Comparison of ENCODE assay signal across 26 cellular contexts in the genomic region with DNA sequence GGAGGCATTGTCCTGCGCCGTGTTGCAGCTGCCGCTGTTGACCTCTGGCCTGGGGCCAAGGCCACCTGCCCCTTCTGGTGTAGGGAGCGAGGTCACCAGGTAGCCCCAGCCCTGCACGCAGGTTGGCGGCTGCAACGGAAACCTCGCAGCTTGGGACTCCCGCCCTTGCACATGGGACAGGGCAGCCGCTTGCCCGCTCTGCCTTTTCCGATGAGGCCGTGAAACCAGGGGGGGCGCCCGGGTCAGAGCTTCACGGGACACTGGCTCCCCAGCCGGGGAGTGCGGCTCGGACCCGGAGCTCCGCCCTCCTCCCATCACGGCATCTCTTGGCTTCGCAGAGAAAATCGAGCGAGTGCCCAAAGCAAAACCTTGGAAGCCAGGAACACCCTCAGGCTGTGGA.
"Had no signal": no experiment of that assay in that cellular context is flagged by ENCODE, and none has a peak within 500 bp of the region (broad histone marks: within the 10 kb centered on the region; RNA-seq: fewer than 3 reads in every experiment).

No MANE protein-coding gene starts in this region.

- DNase-seq: activated CD4-positive, alpha-beta memory T cell treated with anti-CD3 and anti-CD28 coated beads, Interleukin-2, amount 10 ng/mL, durations not matched to agents 7 days and 5 days; activated CD4-positive, alpha-beta T cell treated with anti-CD3 and anti-CD28 coated beads, Interleukin-2, amount 50 U/mL, for 1 hour; activated CD4-positive, CD25-positive, alpha-beta regulatory T cell; activated gamma-delta T cell; activated naive CD4-positive, alpha-beta T cell treated with anti-CD3 and anti-CD28 coated beads for 36 hours; activated T-cell treated with anti-CD3 and anti-CD28 coated beads for 4 hours; activated T-cell treated with anti-CD3 and anti-CD28 coated beads, Interleukin-2, amount 50 U/mL, for 48 hours; brain microvascular endothelial cell; cerebellar nuclear complex; Karpas-422; MM.1S; NCI-H1105; NCI-H1436; NCI-H187; NCI-H2081 treated with DMSO at 0.1 percent for 48 hours; NCI-H2227 treated with DMSO at 0.1 percent for 48 hours; NCI-H446 treated with DMSO at 0.1 percent for 48 hours; NCI-H524 treated with DMSO at 0.1 percent for 48 hours; NCI-H748 treated with DMSO at 0.1 percent for 48 hours; T-cell; T-helper 2 cell; T1000 had no signal

- ATAC-seq: activated T-helper 17 cell treated with anti-CD3 and anti-CD28 coated beads, Interleukin-2, amount 50 U/mL, for 72 hours; T-cell had no signal

- H3K36me3 ChIP-seq: brain microvascular endothelial cell, cardiac muscle cell had no signal

- H3K27me3 ChIP-seq: brain microvascular endothelial cell, cardiac muscle cell had no signal

- H3K27ac ChIP-seq: brain microvascular endothelial cell, cardiac muscle cell, SK-N-MC had no signal

- H3K4me3 ChIP-seq: cardiac muscle cell, SK-N-MC had no signal

- FAIRE-seq: TTC549 had no signal
